Comparison of ENCODE assay signal across 14 cellular contexts in genomic region chr5:131637694-131638093, GRCh38.
"Had no signal": no experiment of that assay in that cellular context is flagged by ENCODE, and none has a peak within 500 bp of the region (broad histone marks: within the 10 kb centered on the region; RNA-seq: fewer than 3 reads in every experiment).

No MANE protein-coding gene starts in this region.

- H3K4me3 Mint-ChIP-seq: activated CD4-positive, alpha-beta memory T cell treated with anti-CD3 and anti-CD28 coated beads, Interleukin-2, amount 10 ng/mL, durations not matched to agents 7 days and 5 days; activated CD4-positive, alpha-beta T cell treated with anti-CD3 and anti-CD28 coated beads for 36 hours; effector memory CD8-positive, alpha-beta T cell; stimulated activated naive B cell treated with anti-CD40 and anti-IgM and Interleukin-4, amounts not matched to agents 10 μg/mL and 1 μg/mL and 100 μg/mL, for 72 hours had no signal

- H3K9me3 ChIP-seq: psoas muscle, spleen, upper lobe of right lung had no signal

- H3K9me3 Mint-ChIP-seq: activated CD4-positive, alpha-beta memory T cell treated with anti-CD3 and anti-CD28 coated beads, Interleukin-2, amount 10 ng/mL, durations not matched to agents 7 days and 5 days; effector memory CD8-positive, alpha-beta T cell; nephron; stimulated activated naive B cell treated with anti-CD40 and anti-IgM and Interleukin-4, amounts not matched to agents 10 μg/mL and 1 μg/mL and 100 μg/mL, for 72 hours had no signal

- H3K36me3 ChIP-seq: upper lobe of right lung had no signal

- H3K27ac ChIP-seq: coronary artery, upper lobe of right lung had no signal

- DNase-seq: activated CD4-positive, alpha-beta memory T cell treated with anti-CD3 and anti-CD28 coated beads, Interleukin-2, amount 10 ng/mL, durations not matched to agents 7 days and 5 days; activated CD4-positive, alpha-beta T cell treated with anti-CD3 and anti-CD28 coated beads for 36 hours; effector memory CD8-positive, alpha-beta T cell; kidney; left ventricle myocardium superior; mesenchymal stem cell; psoas muscle; spleen; stimulated activated CD4-positive, alpha-beta T cell treated with anti-CD3 and anti-CD28 coated beads, Interleukin-1b, Interleukin-23, amount 100 ng/mL, for 48 hours; stimulated activated naive B cell treated with anti-CD40 and anti-IgM and Interleukin-4, amounts not matched to agents 10 μg/mL and 1 μg/mL and 100 μg/mL, for 72 hours; T-helper 2 cell; upper lobe of right lung had no signal

- H3K27ac Mint-ChIP-seq: activated CD4-positive, alpha-beta T cell treated with anti-CD3 and anti-CD28 coated beads for 36 hours; effector memory CD8-positive, alpha-beta T cell; stimulated activated naive B cell treated with anti-CD40 and anti-IgM and Interleukin-4, amounts not matched to agents 10 μg/mL and 1 μg/mL and 100 μg/mL, for 72 hours had no signal

- H3K27me3 Mint-ChIP-seq: activated CD4-positive, alpha-beta memory T cell treated with anti-CD3 and anti-CD28 coated beads, Interleukin-2, amount 10 ng/mL, durations not matched to agents 7 days and 5 days; activated CD4-positive, alpha-beta T cell treated with anti-CD3 and anti-CD28 coated beads for 36 hours; effector memory CD8-positive, alpha-beta T cell; stimulated activated naive B cell treated with anti-CD40 and anti-IgM and Interleukin-4, amounts not matched to agents 10 μg/mL and 1 μg/mL and 100 μg/mL, for 72 hours had no signal

- H3K4me3 ChIP-seq: coronary artery, psoas muscle, spleen, upper lobe of right lung had no signal
